Comparison of ENCODE assay signal across 8 cellular contexts in the genomic region with DNA sequence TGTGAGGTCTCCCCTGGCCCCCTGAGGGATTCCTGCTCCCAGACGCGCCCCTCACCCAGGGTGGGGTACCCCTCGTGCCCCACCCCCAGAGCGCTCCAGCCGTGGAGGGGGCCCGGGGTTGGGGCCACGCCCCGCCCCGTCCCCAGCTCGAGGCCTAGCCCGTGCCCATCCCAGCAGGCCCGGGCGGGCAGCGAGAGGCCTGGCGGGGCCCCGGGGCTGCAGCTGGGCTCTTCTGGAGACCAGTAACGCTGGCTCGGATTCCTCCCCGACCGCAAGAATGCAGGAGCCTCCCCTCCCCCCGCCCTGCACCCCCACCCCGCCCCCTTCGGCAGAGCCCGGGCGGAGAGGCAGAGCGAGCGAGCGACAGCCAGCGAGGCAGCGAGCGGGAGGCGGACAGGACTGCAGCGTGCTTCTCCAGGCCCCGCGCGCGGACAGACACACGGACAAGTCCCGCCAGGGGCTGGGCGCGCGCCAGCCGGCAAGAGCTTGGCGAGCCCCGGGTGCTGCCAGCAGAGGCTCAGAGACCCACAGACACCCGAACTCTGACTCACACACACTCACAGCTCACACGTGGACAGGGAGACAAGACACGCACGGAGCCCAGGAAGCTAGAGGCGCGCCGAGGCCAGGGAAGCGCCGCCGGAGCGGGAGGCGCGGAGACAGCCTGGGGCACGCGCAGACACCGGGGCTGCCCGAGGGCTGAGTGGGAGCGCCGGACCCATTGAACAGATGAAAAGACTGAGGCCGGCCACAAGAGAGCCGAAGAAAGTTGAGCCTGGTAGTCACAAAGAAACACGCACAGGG. TPM values are rescaled to one million over a fixed set of nuclear protein-coding genes. Genes with fewer than 3 reads are reported as not detected.
DNase-seq lines count a peak whose midpoint lies in the region; ATAC-seq and TF ChIP-seq lines count a peak whose summit lies in the region.

No MANE protein-coding gene starts in this region.

- H3K36me3 Mint-ChIP-seq in activated naive CD4-positive, alpha-beta T cell treated with anti-CD3 and anti-CD28 coated beads, Interleukin-2, amount 10 ng/mL, durations not matched to agents 7 days and 5 days = peaks cover 43% of the 10 kb centered on the region

- peaks cover 80% of the 10 kb centered on the region for H3K4me1 Mint-ChIP-seq in activated naive CD4-positive, alpha-beta T cell treated with anti-CD3 and anti-CD28 coated beads, Interleukin-2, amount 10 ng/mL, durations not matched to agents 7 days and 5 days

- CTCF ChIA-PET in activated naive CD4-positive, alpha-beta T cell treated with anti-CD3 and anti-CD28 coated beads, Interleukin-2, amount 10 ng/mL, durations not matched to agents 7 days and 5 days (lab: Charles Lee) = interaction anchor here (2.8 to 12.9 kb wide), 2 partner anchors 16 to 47 kb away, joined by 13 to 232 read pairs; a partner anchor contains a TSS
- CTCF ChIA-PET in OCI-LY7 (lab: Charles Lee; ENCODE audit: unreplicated experiment) = interaction anchor here (0.7 kb wide), 1 partner anchor 19 kb away, joined by 4 read pairs; no protein-coding TSS in a partner anchor

- H4K20me1 ChIP-seq in OCI-LY7 (ENCODE audit: insufficient read depth, low read length) = no peaks in the 10 kb centered on the region

- peaks cover 7% of the 10 kb centered on the region for H3K79me1 ChIP-seq in neuronal stem cell (ENCODE audit: low read depth, low read length)

- peak overlapping the region; percentile 72 for H3K4me2 ChIP-seq in neuronal stem cell (ENCODE audit: insufficient read depth, low read length, poor library complexity, severe bottlenecking)
- no peak overlapping the region for H3K4me2 ChIP-seq in OCI-LY7 (ENCODE audit: low read length)

- H2BK5ac ChIP-seq in neuronal stem cell (ENCODE audit: low read length) = peak overlapping the region; percentile 99

- no peaks in the 10 kb centered on the region for H3K9me2 ChIP-seq in OCI-LY7 (ENCODE audit: insufficient read depth, low read length)

- H3K36me3 ChIP-seq in neuronal stem cell (replicated peaks in 1 of 2; ENCODE audit: control insufficient read depth in 2 of 2, insufficient read depth in 2 of 2, low read length in 2 of 2) (peaks cover 9 to 23% of the 10 kb centered on the region in 2 donors), OCI-LY7 (ENCODE audit: insufficient read depth, low read length) (no peaks in the 10 kb centered on the region)

- no peak for TF ChIP-seq CTCF in OCI-LY7 (conservative IDR thresholded peaks at IDR 0.05; ENCODE audit: low read length)

- H3K4me3 ChIP-seq in neuronal stem cell (ENCODE audit: low read length in 2 of 2) (peak overlapping the region; percentile 18 to 69), OCI-LY7 (ENCODE audit: low read depth, low read length, poor library complexity, severe bottlenecking) (no peak overlapping the region)

- peak overlapping the region; percentile 57 for H4K8ac ChIP-seq in neuronal stem cell (ENCODE audit: low read depth, low read length)

- POLR2A ChIA-PET in OCI-LY7 (lab: Charles Lee) = interaction anchor here (0.8 to 3.5 kb wide), 2 partner anchors 13 to 20 kb away, joined by 3 to 25 read pairs; no protein-coding TSS in a partner anchor

- DNase-seq in CD1c-positive myeloid dendritic cell (ENCODE audit: extremely low spot score) (peak; percentile 36), NCI-H2227 (lab: John Stamatoyannopoulos, UW; ENCODE audit: unreplicated experiment) (peak; percentile 65), foreskin melanocyte (peak; percentile 87), neuronal stem cell (ENCODE audit: low spot score) (no peak), OCI-LY7 (ENCODE audit: low spot score) (no peak)
- DNase-seq in activated naive CD4-positive, alpha-beta T cell treated with anti-CD3 and anti-CD28 coated beads, Interleukin-2, amount 10 ng/mL, durations not matched to agents 7 days and 5 days = peak; percentile 63

- H3K4me3 Mint-ChIP-seq in activated naive CD4-positive, alpha-beta T cell treated with anti-CD3 and anti-CD28 coated beads, Interleukin-2, amount 10 ng/mL, durations not matched to agents 7 days and 5 days = peak overlapping the region; percentile 75

- H2AK5ac ChIP-seq in neuronal stem cell (ENCODE audit: low read depth, low read length) = peak overlapping the region; percentile 100

- peak overlapping the region; percentile 90 for H3K4ac ChIP-seq in neuronal stem cell (ENCODE audit: low read length)

- H3K27ac ChIP-seq in neuronal stem cell (replicated peaks; ENCODE audit: low read length) (peak overlapping the region; percentile 90), OCI-LY7 (ENCODE audit: low read depth, low read length, poor library complexity, severe bottlenecking) (no peak overlapping the region)

- no peaks in the 10 kb centered on the region for H3K9me3 ChIP-seq in neuronal stem cell (replicated peaks in 1 of 2; ENCODE audit: control insufficient read depth in 2 of 2, insufficient read depth in 1 of 2, low read depth in 1 of 2, low read length in 2 of 2)
- no peaks in the 10 kb centered on the region for H3K9me3 ChIP-seq in OCI-LY7 (ENCODE audit: low read length)

- peak overlapping the region; percentile 89 for H3K27ac Mint-ChIP-seq in activated naive CD4-positive, alpha-beta T cell treated with anti-CD3 and anti-CD28 coated beads, Interleukin-2, amount 10 ng/mL, durations not matched to agents 7 days and 5 days

- BruUV-seq in OCI-LY7 (replicated peaks; lab: Mats Ljungman, UMichigan) = no TSS peak

- H2BK120ac ChIP-seq in neuronal stem cell (ENCODE audit: low read depth, low read length) = peak overlapping the region; percentile 100

- H3K9me3 Mint-ChIP-seq in activated naive CD4-positive, alpha-beta T cell treated with anti-CD3 and anti-CD28 coated beads, Interleukin-2, amount 10 ng/mL, durations not matched to agents 7 days and 5 days = no peaks in the 10 kb centered on the region

- H3K4me1 ChIP-seq in neuronal stem cell (ENCODE audit: control insufficient read depth in 2 of 2, insufficient read depth in 1 of 2, low read depth in 1 of 2, low read length in 2 of 2) (peaks cover 49 to 62% of the 10 kb centered on the region in 2 donors), OCI-LY7 (ENCODE audit: insufficient read depth, low read length, poor library complexity, severe bottlenecking) (peaks cover 73% of the 10 kb centered on the region)

- H2BK12ac ChIP-seq in neuronal stem cell (ENCODE audit: low read length) = peak overlapping the region; percentile 96

- peak overlapping the region; percentile 60 for H3K9ac ChIP-seq in neuronal stem cell (ENCODE audit: low read depth, low read length, poor library complexity)

- WGBS in neuronal stem cell (ENCODE audit: extremely low coverage in 2 of 2, insufficient read length in 2 of 2, insufficient replicate concordance in 1 of 2), 2 donors = no CpG with 5 or more reads among the region's 67 CpGs

- peak overlapping the region; percentile 41 for H4K91ac ChIP-seq in neuronal stem cell (ENCODE audit: low read depth, low read length, poor library complexity)

- intact Hi-C loops in OCI-LY7 (cut with micrococcal nuclease; ENCODE audit: unreplicated experiment) = no loop called here

- H3K14ac ChIP-seq in neuronal stem cell (ENCODE audit: low read length) = peak overlapping the region; percentile 92

- H3K27me3 ChIP-seq in neuronal stem cell (ENCODE audit: control insufficient read depth in 3 of 3, insufficient read depth in 3 of 3, low read depth in 1 of 3, low read length in 3 of 3) = no peaks in the 10 kb centered on the region

- H2BK15ac ChIP-seq in neuronal stem cell (ENCODE audit: low read length) = peak overlapping the region; percentile 94

- ATAC-seq in HG02588 (IDR thresholded peaks at IDR 0.05; ENCODE audit: unreplicated experiment) (no peak), GM18511 (IDR thresholded peaks at IDR 0.05; ENCODE audit: unreplicated experiment) (no peak)

- peak overlapping the region; percentile 99 for H3K18ac ChIP-seq in neuronal stem cell (ENCODE audit: low read length)

- peak overlapping the region; percentile 56 for H3K23ac ChIP-seq in neuronal stem cell (ENCODE audit: low read depth, low read length, poor library complexity)

- peak overlapping the region; percentile 83 for H2AFZ ChIP-seq in neuronal stem cell (ENCODE audit: low read length)
- no peak overlapping the region for H2AFZ ChIP-seq in OCI-LY7 (ENCODE audit: low read length)

- peaks cover 3% of the 10 kb centered on the region; the same call in 1 of the 2 replicates for H3K79me2 ChIP-seq in OCI-LY7 (ENCODE audit: insufficient read depth, low read depth, low read length)

- H3K27me3 Mint-ChIP-seq in activated naive CD4-positive, alpha-beta T cell treated with anti-CD3 and anti-CD28 coated beads, Interleukin-2, amount 10 ng/mL, durations not matched to agents 7 days and 5 days = no peaks in the 10 kb centered on the region

RNA-seq across cellular contexts. Expression of a gene that starts 15.2 kb away (rescaled TPM):
- polyA plus RNA-seq in neuronal stem cell (2013, experiment 1 of 2) = 32.8 TPM
- 34.6 TPM for polyA plus RNA-seq in neuronal stem cell (2013, experiment 2 of 2)
- total RNA-seq in OCI-LY7 (2014; rRNA removed; shearing (Covaris generic)) = 3.7 and 6.4 TPM in 2 replicates
- total RNA-seq in OCI-LY7 (2022) = 14.8 and 16.6 TPM in 2 replicates

RNA-seq across cellular contexts. Expression of a gene that starts 26.8 kb away (rescaled TPM):
- not detected for polyA plus RNA-seq in neuronal stem cell (2013, experiment 1 of 2)
- not detected for polyA plus RNA-seq in neuronal stem cell (2013, experiment 2 of 2)
- 1.4 and 3.3 TPM in 2 replicates for total RNA-seq in OCI-LY7 (2014; rRNA removed; shearing (Covaris generic))
- 7.1 and 7.3 TPM in 2 replicates for total RNA-seq in OCI-LY7 (2022)

RNA-seq across cellular contexts. Expression of a gene that starts 45.6 kb away (rescaled TPM):
- polyA plus RNA-seq in neuronal stem cell (2013, experiment 1 of 2) = 0.50 TPM
- polyA plus RNA-seq in neuronal stem cell (2013, experiment 2 of 2) = 0.47 TPM
- 0.28 TPM in 1 of 2 replicates, not detected in the other for total RNA-seq in OCI-LY7 (2014; rRNA removed; shearing (Covaris generic))
- total RNA-seq in OCI-LY7 (2022) = 0.34 TPM in 1 of 2 replicates, not detected in the other

Comparison
In these comparisons a context has a peak if more than half of its experiments do, and no peak if none do; other contexts are left out.
1. DNase-seq: peak in CD1c-positive myeloid dendritic cell (single experiment), NCI-H2227 (single experiment), activated naive CD4-positive, alpha-beta T cell treated with anti-CD3 and anti-CD28 coated beads, Interleukin-2, amount 10 ng/mL, durations not matched to agents 7 days and 5 days (single experiment) and foreskin melanocyte (single experiment); none in neuronal stem cell (single experiment) and OCI-LY7 (single experiment).